Comparison of ENCODE assay signal across 14 cellular contexts in the genomic region with DNA sequence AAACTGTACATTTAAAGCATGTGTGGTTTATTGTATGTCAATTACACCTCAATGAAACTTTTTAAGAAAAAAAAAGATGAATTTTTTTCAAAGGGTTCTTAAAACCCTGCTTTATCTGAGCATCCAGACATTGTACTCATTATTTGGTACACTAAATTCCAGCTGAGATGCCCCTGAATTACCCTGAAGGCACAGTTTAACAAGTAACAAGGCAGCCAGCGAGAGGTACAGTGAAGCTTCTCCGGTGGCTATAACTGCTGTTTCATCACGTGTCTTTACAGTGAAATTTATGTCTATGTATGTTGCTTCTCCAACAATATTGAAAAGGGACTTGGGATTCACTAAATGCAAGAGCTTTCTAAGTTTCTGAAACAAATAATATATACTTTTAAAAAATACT.
"Had no signal": no experiment of that assay in that cellular context is flagged by ENCODE, and none has a peak within 500 bp of the region (broad histone marks: within the 10 kb centered on the region; RNA-seq: fewer than 3 reads in every experiment).

No MANE protein-coding gene starts in this region.

- H3K36me3 ChIP-seq: lower lobe of right lung, right atrium auricular region, tibial nerve, vagina had no signal

- H3K4me2 ChIP-seq: smooth muscle cell had no signal

- H3K27me3 ChIP-seq: right atrium auricular region, tibial nerve, vagina had no signal

- H3K4me3 ChIP-seq: lower lobe of right lung, right atrium auricular region, smooth muscle cell, tibial nerve, vagina had no signal

- H3K27ac Mint-ChIP-seq: activated naive CD4-positive, alpha-beta T cell treated with anti-CD3 and anti-CD28 coated beads, Interleukin-2, amount 50 U/mL, for 24 hours; stimulated activated memory B cell treated with anti-CD40 and anti-IgM and Interleukin-4, amounts not matched to agents 10 μg/mL and 1 μg/mL and 100 μg/mL, for 72 hours had no signal

- H3K4me1 Mint-ChIP-seq: activated naive CD4-positive, alpha-beta T cell treated with anti-CD3 and anti-CD28 coated beads, Interleukin-2, amount 50 U/mL, for 24 hours; stimulated activated memory B cell treated with anti-CD40 and anti-IgM and Interleukin-4, amounts not matched to agents 10 μg/mL and 1 μg/mL and 100 μg/mL, for 72 hours had no signal

- H3K9me3 Mint-ChIP-seq: activated naive CD4-positive, alpha-beta T cell treated with anti-CD3 and anti-CD28 coated beads, Interleukin-2, amount 50 U/mL, for 24 hours; brain; dendritic cell treated with granulocyte-macrophage colony-stimulating factor and Interleukin-4, amounts not matched to agents 40 ng/mL and 50 ng/mL, for 4 days had no signal

- H3K4me3 Mint-ChIP-seq: activated naive CD4-positive, alpha-beta T cell treated with anti-CD3 and anti-CD28 coated beads, Interleukin-2, amount 50 U/mL, for 24 hours; dendritic cell treated with granulocyte-macrophage colony-stimulating factor and Interleukin-4, amounts not matched to agents 40 ng/mL and 50 ng/mL, for 4 days; stimulated activated memory B cell treated with anti-CD40 and anti-IgM and Interleukin-4, amounts not matched to agents 10 μg/mL and 1 μg/mL and 100 μg/mL, for 72 hours had no signal

- H3K9me3 ChIP-seq: lower lobe of right lung, right atrium auricular region, tibial nerve, vagina had no signal

- DNase-seq: activated T-cell treated with anti-CD3 and anti-CD28 coated beads, Interleukin-2, amount 50 U/mL, for 1 hour; amniotic stem cell; erythroblast; lower lobe of right lung; midbrain; posterior cingulate gyrus had no signal

- H3K27ac ChIP-seq: lower lobe of right lung, right atrium auricular region, tibial nerve, vagina had no signal

- H3K27me3 Mint-ChIP-seq: activated naive CD4-positive, alpha-beta T cell treated with anti-CD3 and anti-CD28 coated beads, Interleukin-2, amount 50 U/mL, for 24 hours; brain; dendritic cell treated with granulocyte-macrophage colony-stimulating factor and Interleukin-4, amounts not matched to agents 40 ng/mL and 50 ng/mL, for 4 days had no signal

- H3K36me3 Mint-ChIP-seq: activated naive CD4-positive, alpha-beta T cell treated with anti-CD3 and anti-CD28 coated beads, Interleukin-2, amount 50 U/mL, for 24 hours; stimulated activated memory B cell treated with anti-CD40 and anti-IgM and Interleukin-4, amounts not matched to agents 10 μg/mL and 1 μg/mL and 100 μg/mL, for 72 hours had no signal

- ATAC-seq: lower lobe of right lung; stimulated activated memory B cell treated with anti-CD40 and anti-IgM and Interleukin-4, amounts not matched to agents 10 μg/mL and 1 μg/mL and 100 μg/mL, for 72 hours had no signal

- H3K4me1 ChIP-seq: lower lobe of right lung, right atrium auricular region, vagina had no signal
